Comparison of ENCODE assay signal across 8 cellular contexts in genomic region chr1:26111530-26112406, GRCh38. TPM values are rescaled to one million over a fixed set of nuclear protein-coding genes. Genes with fewer than 3 reads are reported as not detected.
A peak's percentile ranks its signal among the peaks of the same experiment; 100 is the strongest.
DNase-seq lines count a peak whose midpoint lies in the region; ATAC-seq and TF ChIP-seq lines count a peak whose summit lies in the region.

PDIK1L (plus strand) TSS chr1:26111824; CDS start chr1:26114309, 2,485 bp downstream.

- peak within 1 kb of the TSS; percentile 96 for H3K4me3 Mint-ChIP-seq in activated naive CD4-positive, alpha-beta T cell treated with anti-CD3 and anti-CD28 coated beads for 36 hours

- peak; percentile 37 to 58 for TF ChIP-seq POLR2A in gastroesophageal sphincter (IDR thresholded peaks at IDR 0.05)

- H3K9ac ChIP-seq in SK-N-MC (ENCODE audit: insufficient read length) = peak within 1 kb of the TSS; percentile 94

- no peak for TF ChIP-seq EP300 in gastroesophageal sphincter (IDR thresholded peaks at IDR 0.05)

- peak within 1 kb of the TSS; percentile 98 for H3K4me3 ChIP-seq in SK-N-MC
- peak within 1 kb of the TSS; percentile 60 to 92 for H3K4me3 ChIP-seq in gastroesophageal sphincter

- ATAC-seq in HG02571 (IDR thresholded peaks at IDR 0.05; ENCODE audit: unreplicated experiment) = peak; percentile 59
- peak; percentile 94 for ATAC-seq in gastroesophageal sphincter

- CTCF ChIA-PET in activated naive CD4-positive, alpha-beta T cell treated with anti-CD3 and anti-CD28 coated beads for 36 hours (lab: Charles Lee) = interaction anchor here (0.6 to 2.6 kb wide), 3 partner anchors 11 to 29 kb away, joined by 5 to 11 read pairs (median 8); no protein-coding TSS in a partner anchor

- no peaks in the 10 kb centered on the region for H3K27me3 Mint-ChIP-seq in activated naive CD4-positive, alpha-beta T cell treated with anti-CD3 and anti-CD28 coated beads for 36 hours (ENCODE audit: low read depth)

- H3K4me1 ChIP-seq in gastroesophageal sphincter = peaks cover 0 to 26% (median 11%) of the 10 kb centered on the region in 3 donors

- no peaks in the 10 kb centered on the region for H3K27me3 ChIP-seq in gastroesophageal sphincter

- peaks cover 11% of the 10 kb centered on the region for H3K36me3 Mint-ChIP-seq in activated naive CD4-positive, alpha-beta T cell treated with anti-CD3 and anti-CD28 coated beads for 36 hours (ENCODE audit: low read depth)

- H3K36me3 ChIP-seq in SK-N-MC (ENCODE audit: insufficient read depth, low read length) (peaks cover 10% of the 10 kb centered on the region), gastroesophageal sphincter (peaks cover 0 to 28% of the 10 kb centered on the region in 2 donors)

- H3K9me3 ChIP-seq in SK-N-MC (ENCODE audit: low read depth, low read length) (no peaks in the 10 kb centered on the region), gastroesophageal sphincter (no peaks in the 10 kb centered on the region)

- intact Hi-C loops in activated naive CD4-positive, alpha-beta T cell treated with anti-CD3 and anti-CD28 coated beads for 36 hours (cut with micrococcal nuclease) = loop anchor here (1.0 to 5.0 kb wide), 4 partner anchors 15 to 205 kb away; partner anchors contain the start of genes CEP85 and STMN1

- DNase-seq in GM04503 (ENCODE audit: low read depth) = peak; percentile 77
- DNase-seq in NCI-H1048 (lab: John Stamatoyannopoulos, UW) = peak; percentile 84
- peak; percentile 22 for DNase-seq in SK-N-MC (ENCODE audit: low read depth, low spot score)
- DNase-seq in activated naive CD4-positive, alpha-beta T cell treated with anti-CD3 and anti-CD28 coated beads for 36 hours = peak; percentile 94
- peak in 55 of 56 donors; percentile 21 to 95 (median 87) for DNase-seq in nucleus accumbens (lab: John Stamatoyannopoulos, UW)
- peak; percentile 89 for DNase-seq in superior temporal gyrus (ENCODE audit: extremely low spot score)

- WGBS in gastroesophageal sphincter (ENCODE audit: low coverage in 1 of 2), 2 donors = 2% methylated on average over 8 of the region's 96 CpGs; no CpG with 5 or more reads in 1 of the 2 donors

- H3K27ac Mint-ChIP-seq in activated naive CD4-positive, alpha-beta T cell treated with anti-CD3 and anti-CD28 coated beads for 36 hours = peak within 1 kb of the TSS; percentile 90

- TF ChIP-seq CTCF in gastroesophageal sphincter (IDR thresholded peaks at IDR 0.05) = peak in 2 of 4 experiments; percentile 14 to 18

- H3K4me1 Mint-ChIP-seq in activated naive CD4-positive, alpha-beta T cell treated with anti-CD3 and anti-CD28 coated beads for 36 hours (ENCODE audit: low read depth) = peaks cover 28% of the 10 kb centered on the region

- H3K27ac ChIP-seq in SK-N-MC = peak within 1 kb of the TSS; percentile 67; the same call in 1 of the 2 replicates
- peak within 1 kb of the TSS; percentile 80 to 99 (median 96) for H3K27ac ChIP-seq in gastroesophageal sphincter

- H3K9me3 Mint-ChIP-seq in activated naive CD4-positive, alpha-beta T cell treated with anti-CD3 and anti-CD28 coated beads for 36 hours = no peaks in the 10 kb centered on the region

RNA-seq across cellular contexts. Expression of gene PDIK1L, which starts in this region (rescaled TPM):
- 10 to 100 TPM; 20.5 to 21.4 TPM for total RNA-seq in activated naive CD4-positive, alpha-beta T cell treated with anti-CD3 and anti-CD28 coated beads for 36 hours
- 1 to 10 TPM; 6.2 to 9.3 (median 6.8) TPM for total RNA-seq in gastroesophageal sphincter

Comparison
In these comparisons a context has a peak if more than half of its experiments do, and no peak if none do; other contexts are left out.
1. Peak in every context shown above with its lines: DNase-seq, ATAC-seq, H3K4me3 ChIP-seq and H3K27ac ChIP-seq.
2. DNase-seq: peak in every context shown above with its lines; median percentile 94 in activated naive CD4-positive, alpha-beta T cell treated with anti-CD3 and anti-CD28 coated beads for 36 hours; 89 in superior temporal gyrus; 87 in nucleus accumbens; 84 in NCI-H1048; 77 in GM04503; 22 in SK-N-MC.